In genomic region chr2:38828460-38828859, GRCh38 we compare ENCODE assay signal across 19 cellular contexts. TPM values are rescaled to one million over a fixed set of nuclear protein-coding genes. Genes with fewer than 3 reads are reported as not detected.
DNase-seq lines count a peak whose midpoint lies in the region; ATAC-seq, FAIRE-seq and TF ChIP-seq lines count a peak whose summit lies in the region.
"Had no signal": no experiment of that assay in that cellular context is flagged by ENCODE, and none has a peak within 500 bp of the region (broad histone marks: within the 10 kb centered on the region; RNA-seq: fewer than 3 reads in every experiment).

No MANE protein-coding gene starts in this region.

- H3K27me3 ChIP-seq in PC-3 (ENCODE audit: low read length), result no peaks in the 10 kb centered on the region
- H3K27me3 ChIP-seq in K562 (ENCODE audit: control insufficient read depth in 2 of 2, insufficient read depth in 2 of 2, low read length in 2 of 2), result no peaks in the 10 kb centered on the region
- no peaks in the 10 kb centered on the region for H3K27me3 ChIP-seq in Peyer's patch
- H3K27me3 ChIP-seq: BLaER1, SJCRH30 had no signal

- intact Hi-C loops in PC-3 (cut with micrococcal nuclease) (no loop called here), K562 (cut with micrococcal nuclease) (loop anchor here (5.0 kb wide), 1 partner anchor 104 kb away; no protein-coding TSS in a partner anchor)

- H3K27ac ChIP-seq in PC-3 (ENCODE audit: low read length) (0 out of 2 replicates have a peak overlapping the region, but pooled peaks have one; percentile 45), K562 (ENCODE audit: extremely low read depth, low read depth, low read length) (peak overlapping the region; percentile 87; the same call in 2 of the 3 replicates), Peyer's patch (no peak overlapping the region)
- H3K27ac ChIP-seq: BLaER1 had no signal

- no peaks in the 10 kb centered on the region for H3F3A ChIP-seq in PC-3 (ENCODE audit: low read length, unreplicated experiment)

- peaks cover 8% of the 10 kb centered on the region; the same call in 1 of the 2 replicates for H3K4me1 ChIP-seq in PC-3 (ENCODE audit: insufficient read depth, low read length)
- peaks cover 0 to 6% of the 10 kb centered on the region in 2 experiments; a peak in 2 of 5 replicates for H3K4me1 ChIP-seq in K562 (replicated peaks in 1 of 2; ENCODE audit: control insufficient read depth in 2 of 2, insufficient read depth in 2 of 2, low read length in 2 of 2)
- no peaks in the 10 kb centered on the region for H3K4me1 ChIP-seq in Peyer's patch
- H3K4me1 ChIP-seq: BLaER1 had no signal

- H3K4me2 ChIP-seq in PC-3 (ENCODE audit: low read length) (no peak overlapping the region), K562 (ENCODE audit: insufficient read depth, low read length) (no peak overlapping the region)
- H3K4me2 ChIP-seq: BLaER1 had no signal

- peaks cover 4% of the 10 kb centered on the region for H3K4me1 Mint-ChIP-seq in stimulated activated naive CD8-positive, alpha-beta T cell treated with anti-CD3 and anti-CD28 coated beads, Interleukin-15, Interleukin-2, amounts not matched to agents 100 ng/mL and 50 ng/mL, for 24 hours (ENCODE audit: low read depth)
- H3K4me1 Mint-ChIP-seq in type B pancreatic cell (ENCODE audit: unreplicated experiment), result peaks cover 4% of the 10 kb centered on the region
- H3K4me1 Mint-ChIP-seq in activated CD8-positive, alpha-beta memory T cell treated with anti-CD3 and anti-CD28 coated beads, Interleukin-2, amount 10 ng/mL, durations not matched to agents 7 days and 5 days, result peaks cover 4% of the 10 kb centered on the region

- no peaks in the 10 kb centered on the region for H3K9me1 ChIP-seq in K562 (ENCODE audit: control insufficient read depth, insufficient read depth, low read length)

- no peaks in the 10 kb centered on the region for H3K9me2 ChIP-seq in PC-3 (replicated peaks; ENCODE audit: low read length)

- TF ChIP-seq POLR2A in K562 (conservative IDR thresholded peaks at IDR 0.05) (no peak), Peyer's patch (IDR thresholded peaks at IDR 0.05) (no peak)

- no peak overlapping the region for H3K4me3 Mint-ChIP-seq in stimulated activated naive CD8-positive, alpha-beta T cell treated with anti-CD3 and anti-CD28 coated beads, Interleukin-15, Interleukin-2, amounts not matched to agents 100 ng/mL and 50 ng/mL, for 24 hours
- no peak overlapping the region for H3K4me3 Mint-ChIP-seq in type B pancreatic cell
- no peak overlapping the region for H3K4me3 Mint-ChIP-seq in activated CD8-positive, alpha-beta memory T cell treated with anti-CD3 and anti-CD28 coated beads, Interleukin-2, amount 10 ng/mL, durations not matched to agents 7 days and 5 days
- H3K4me3 Mint-ChIP-seq: CD4-positive, alpha-beta T cell had no signal

- POLR2A ChIA-PET in PC-3 (lab: Charles Lee; ENCODE audit: unreplicated experiment), result interaction anchor here (0.5 to 1.0 kb wide), 4 partner anchors 11 to 283 kb away, joined by 4 to 9 read pairs (median 4); no protein-coding TSS in a partner anchor
- POLR2A ChIA-PET in K562 (lab: Yijun Ruan, JAX), result interaction anchor here (0.9 to 3.2 kb wide), 6 partner anchors 10 to 81 kb away, joined by 3 to 28 read pairs (median 4); partner anchors contain the start of gene SRSF7

- TF ChIP-seq EP300 in K562 (IDR thresholded peaks at IDR 0.05; ENCODE audit: low read length), result no peak

- no peaks in the 10 kb centered on the region for H3K27me3 Mint-ChIP-seq in stimulated activated naive CD8-positive, alpha-beta T cell treated with anti-CD3 and anti-CD28 coated beads, Interleukin-15, Interleukin-2, amounts not matched to agents 100 ng/mL and 50 ng/mL, for 24 hours
- no peaks in the 10 kb centered on the region for H3K27me3 Mint-ChIP-seq in type B pancreatic cell
- no peaks in the 10 kb centered on the region for H3K27me3 Mint-ChIP-seq in activated CD8-positive, alpha-beta memory T cell treated with anti-CD3 and anti-CD28 coated beads, Interleukin-2, amount 10 ng/mL, durations not matched to agents 7 days and 5 days
- H3K27me3 Mint-ChIP-seq: CD4-positive, alpha-beta T cell had no signal

- H3K27ac Mint-ChIP-seq in stimulated activated naive CD8-positive, alpha-beta T cell treated with anti-CD3 and anti-CD28 coated beads, Interleukin-15, Interleukin-2, amounts not matched to agents 100 ng/mL and 50 ng/mL, for 24 hours, result peak overlapping the region; percentile 26
- H3K27ac Mint-ChIP-seq in type B pancreatic cell, result peak overlapping the region; percentile 97
- H3K27ac Mint-ChIP-seq in activated CD8-positive, alpha-beta memory T cell treated with anti-CD3 and anti-CD28 coated beads, Interleukin-2, amount 10 ng/mL, durations not matched to agents 7 days and 5 days, result no peak overlapping the region
- H3K27ac Mint-ChIP-seq: CD4-positive, alpha-beta T cell had no signal

- H2AFZ ChIP-seq in PC-3 (ENCODE audit: low read length), result no peak overlapping the region
- H2AFZ ChIP-seq in K562 (ENCODE audit: low read depth, low read length), result peak overlapping the region; percentile 92

- H3K79me2 ChIP-seq in PC-3 (ENCODE audit: low read length), result no peaks in the 10 kb centered on the region
- H3K79me2 ChIP-seq in K562 (ENCODE audit: control insufficient read depth, insufficient read depth, low read length), result no peaks in the 10 kb centered on the region

- in situ Hi-C loops in K562 (cut with MboI), result no loop called here

- H3K9me3 Mint-ChIP-seq in stimulated activated naive CD8-positive, alpha-beta T cell treated with anti-CD3 and anti-CD28 coated beads, Interleukin-15, Interleukin-2, amounts not matched to agents 100 ng/mL and 50 ng/mL, for 24 hours, result peaks cover 4% of the 10 kb centered on the region
- no peaks in the 10 kb centered on the region for H3K9me3 Mint-ChIP-seq in type B pancreatic cell
- no peaks in the 10 kb centered on the region for H3K9me3 Mint-ChIP-seq in activated CD8-positive, alpha-beta memory T cell treated with anti-CD3 and anti-CD28 coated beads, Interleukin-2, amount 10 ng/mL, durations not matched to agents 7 days and 5 days (ENCODE audit: low read depth)
- H3K9me3 Mint-ChIP-seq: CD4-positive, alpha-beta T cell had no signal

- no peak for FAIRE-seq in K562 (lab: Jason Lieb, UNC)
- FAIRE-seq: G401.6, RCC 7860 had no signal

- CTCF ChIA-PET in PC-3 (lab: Charles Lee), result no interaction called here
- CTCF ChIA-PET in K562 (lab: Yijun Ruan, JAX; ENCODE audit: low intra/inter-chr PET ratio), result no interaction called here
- CTCF ChIA-PET in activated CD8-positive, alpha-beta memory T cell treated with anti-CD3 and anti-CD28 coated beads, Interleukin-2, amount 10 ng/mL, durations not matched to agents 7 days and 5 days (lab: Charles Lee), result interaction anchor here (1.3 kb wide), 1 partner anchor 247 kb away, joined by 3 read pairs; no protein-coding TSS in a partner anchor

- no peak for TF ChIP-seq CTCF in PC-3 (conservative IDR thresholded peaks at IDR 0.05; ENCODE audit: low read depth, low read length)
- TF ChIP-seq CTCF in K562 (IDR thresholded peaks at IDR 0.05 in 2 of 3, conservative IDR thresholded peaks at IDR 0.05 in 1 of 3; ENCODE audit: insufficient read depth in 2 of 3, low read depth in 1 of 3, low read length in 3 of 3), result no peak
- no peak for TF ChIP-seq CTCF in type B pancreatic cell (conservative IDR thresholded peaks at IDR 0.05)
- TF ChIP-seq CTCF in Peyer's patch (IDR thresholded peaks at IDR 0.05), result no peak

- H3K36me3 ChIP-seq in PC-3 (ENCODE audit: low read depth, low read length) (peaks cover 12% of the 10 kb centered on the region; the same call in 1 of the 2 replicates), K562 (ENCODE audit: control insufficient read depth, insufficient read depth, low read length) (peaks cover 27% of the 10 kb centered on the region; the same call in 2 of the 3 replicates), Peyer's patch (peaks cover 0 to 35% (median 0%) of the 10 kb centered on the region in 3 donors)

- H4K20me1 ChIP-seq in PC-3 (ENCODE audit: low read length), result no peaks in the 10 kb centered on the region
- no peaks in the 10 kb centered on the region for H4K20me1 ChIP-seq in K562 (replicated peaks; ENCODE audit: control insufficient read depth, insufficient read depth, low read length)
- H4K20me1 ChIP-seq: BLaER1 had no signal

- BruUV-seq in PC-3 (replicated peaks; lab: Mats Ljungman, UMichigan), result no TSS peak
- no TSS peak for BruUV-seq in K562 (replicated peaks; lab: Mats Ljungman, UMichigan)

- H3K4me3 ChIP-seq in PC-3 (ENCODE audit: low read length), result no peak overlapping the region
- H3K4me3 ChIP-seq in K562, result no peak overlapping the region
- H3K4me3 ChIP-seq in Peyer's patch, result no peak overlapping the region
- H3K4me3 ChIP-seq: BLaER1, HAP-1, SJCRH30 had no signal

- no peak for ATAC-seq in stimulated activated naive CD8-positive, alpha-beta T cell treated with anti-CD3 and anti-CD28 coated beads, Interleukin-15, Interleukin-2, amounts not matched to agents 100 U/mL and 50 U/mL, for 24 hours
- no peak for ATAC-seq in PC-3
- ATAC-seq in K562, result no peak
- ATAC-seq in activated CD8-positive, alpha-beta memory T cell treated with anti-CD3 and anti-CD28 coated beads, Interleukin-2, amount 10 ng/mL, durations not matched to agents 7 days and 5 days, result no peak

- H3K9ac ChIP-seq in PC-3 (ENCODE audit: low read length) (no peak overlapping the region), K562 (ENCODE audit: insufficient read depth in 1 of 2, low read depth in 2 of 2, low read length in 2 of 2) (no peak overlapping the region; a peak in 1 of 4 replicates)
- H3K9ac ChIP-seq: BLaER1 had no signal

- H3K9me3 ChIP-seq in PC-3 (ENCODE audit: low read length) (no peaks in the 10 kb centered on the region), K562 (replicated peaks; ENCODE audit: control insufficient read depth, insufficient read depth, low read depth, low read length) (no peaks in the 10 kb centered on the region), Peyer's patch (no peaks in the 10 kb centered on the region)
- H3K9me3 ChIP-seq: BLaER1, HAP-1, SJCRH30 had no signal

- WGBS in K562 (ENCODE audit: insufficient coverage, low coverage, missing lambda C conversion rate), result 82% methylated on average over 4 of the region's 4 CpGs

- no peak for TF ChIP-seq RAD21 in K562 (CRISPR knock-in tag; conservative IDR thresholded peaks at IDR 0.05 in 1 of 2, IDR thresholded peaks at IDR 0.05 in 1 of 2)

- no peak for DNase-seq in stimulated activated naive CD8-positive, alpha-beta T cell treated with anti-CD3 and anti-CD28 coated beads, Interleukin-15, Interleukin-2, amounts not matched to agents 100 U/mL and 50 U/mL, for 24 hours
- DNase-seq in PC-3 (no peak), K562 (ENCODE audit: extremely low read depth in 1 of 4, low spot score in 3 of 4) (no peak), type B pancreatic cell (ENCODE audit: extremely low spot score, unreplicated experiment) (no peak), Peyer's patch (no peak), NOMO-1 treated with DMSO at 0.1 percent for 48 hours (lab: John Stamatoyannopoulos, UW; ENCODE audit: unreplicated experiment) (no peak)
- DNase-seq in activated CD8-positive, alpha-beta memory T cell treated with anti-CD3 and anti-CD28 coated beads, Interleukin-2, amount 10 ng/mL, durations not matched to agents 7 days and 5 days, result no peak
- DNase-seq: CD4-positive, alpha-beta T cell; GOT3; MM.1S; NCI-H2029 treated with DMSO at 0.1 percent for 48 hours; NCI-H2227 treated with DMSO at 0.1 percent for 48 hours; NCI-H526 treated with DMSO at 0.1 percent for 48 hours; SJCRH30 had no signal

- H3K36me3 Mint-ChIP-seq in stimulated activated naive CD8-positive, alpha-beta T cell treated with anti-CD3 and anti-CD28 coated beads, Interleukin-15, Interleukin-2, amounts not matched to agents 100 ng/mL and 50 ng/mL, for 24 hours (ENCODE audit: low read depth), result peaks cover 32% of the 10 kb centered on the region
- H3K36me3 Mint-ChIP-seq in type B pancreatic cell, result peaks cover 12% of the 10 kb centered on the region
- peaks cover 9% of the 10 kb centered on the region for H3K36me3 Mint-ChIP-seq in activated CD8-positive, alpha-beta memory T cell treated with anti-CD3 and anti-CD28 coated beads, Interleukin-2, amount 10 ng/mL, durations not matched to agents 7 days and 5 days

RNA-seq across cellular contexts. Expression of gene DHX57, which starts 47.3 kb away (rescaled TPM):
- total RNA-seq in PC-3 (2014; rRNA removed), result 16.6 and 17.5 TPM in 2 replicates
- 30.4 and 67.1 TPM in 2 replicates for total RNA-seq in K562 (2011; cell fraction: chromatin; rRNA removed; ENCODE audit: low replicate concordance)
- 13.2 and 20.3 TPM in 2 replicates for total RNA-seq in K562 (2011; cell fraction: nucleolus; rRNA removed)
- 27.6 and 28.2 TPM in 2 replicates for total RNA-seq in K562 (2011; cell fraction: nucleoplasm; rRNA removed)
- 15.1 and 15.8 TPM in 2 replicates for total RNA-seq in K562 (2014; rRNA removed)
- 20.8 and 22.1 TPM in 2 replicates for total RNA-seq in K562 (2014; rRNA removed; fragmentation: Illumina TruSeq; extraction: Trizol)
- 17.0 and 20.2 TPM in 2 replicates for total RNA-seq in K562 (2015; rRNA removed; fragmentation: Illumina TruSeq; extraction: Trizol)
- 18.4 and 20.1 TPM in 2 replicates for total RNA-seq in K562 (2021)
- polyA plus RNA-seq in K562 (2011; rRNA removed), result 15.9 and 23.6 TPM in 2 replicates
- polyA plus RNA-seq in K562 (2011; cell fraction: cytosol; rRNA removed), result 5.8 and 8.1 TPM in 2 replicates
- 13.0 and 13.4 TPM in 2 replicates for polyA plus RNA-seq in K562 (2011; cell fraction: nucleus; rRNA removed)
- 8.7 and 11.1 TPM in 2 replicates for polyA plus RNA-seq in K562 (2012)
- polyA plus RNA-seq in K562 (2014; fragmentation: Illumina TruSeq; extraction: Trizol), result 15.6 and 17.9 TPM in 2 replicates
- 10 to 100 TPM in 1 of 2 experiments, 1 to 10 TPM in 1; 7.4 to 10.2 TPM for polyA plus RNA-seq in K562 (2014; fragmentation: Nextera tagmentation; extraction: Ambion mirVana)
- 13.1 and 14.8 TPM in 2 replicates for polyA plus RNA-seq in K562 (2014; rRNA removed)
- 41.6 and 43.8 TPM in 2 replicates for polyA minus RNA-seq in K562 (2011; rRNA and poly(A)+ RNA removed)
- polyA minus RNA-seq in K562 (2011; cell fraction: cytosol; rRNA and poly(A)+ RNA removed), result 16.9 and 25.6 TPM in 2 replicates
- polyA minus RNA-seq in K562 (2011; cell fraction: nucleus; rRNA and poly(A)+ RNA removed), result 9.4 and 16.1 TPM in 2 replicates
- total RNA-seq in type B pancreatic cell (ENCODE audit: low replicate concordance), result 22.2 and 28.1 TPM in 2 replicates
- 10 to 100 TPM in 1 of 4 donors, 1 to 10 TPM in 3; 4.5 to 69.3 (median 7.3) TPM for total RNA-seq in Peyer's patch
- 10 to 100 TPM; 15.3 to 18.2 TPM for total RNA-seq in activated CD8-positive, alpha-beta memory T cell treated with anti-CD3 and anti-CD28 coated beads, Interleukin-2, amount 10 ng/mL, durations not matched to agents 7 days and 5 days

RNA-seq across cellular contexts. Expression of gene MORN2, which starts 47.3 kb away (rescaled TPM):
- 9.6 and 24.4 TPM in 2 replicates for total RNA-seq in PC-3 (2014; rRNA removed)
- 0.67 and 0.81 TPM in 2 replicates for total RNA-seq in K562 (2011; cell fraction: chromatin; rRNA removed; ENCODE audit: low replicate concordance)
- 1.2 and 2.2 TPM in 2 replicates for total RNA-seq in K562 (2011; cell fraction: nucleolus; rRNA removed)
- total RNA-seq in K562 (2011; cell fraction: nucleoplasm; rRNA removed), result 2.1 and 2.8 TPM in 2 replicates
- total RNA-seq in K562 (2014; rRNA removed), result 10.4 and 10.8 TPM in 2 replicates
- 20.8 and 21.1 TPM in 2 replicates for total RNA-seq in K562 (2014; rRNA removed; fragmentation: Illumina TruSeq; extraction: Trizol)
- 16.9 and 23.6 TPM in 2 replicates for total RNA-seq in K562 (2015; rRNA removed; fragmentation: Illumina TruSeq; extraction: Trizol)
- total RNA-seq in K562 (2021), result 10.2 and 10.4 TPM in 2 replicates
- 11.9 and 18.5 TPM in 2 replicates for polyA plus RNA-seq in K562 (2011; rRNA removed)
- polyA plus RNA-seq in K562 (2011; cell fraction: cytosol; rRNA removed), result 3.2 and 6.2 TPM in 2 replicates
- polyA plus RNA-seq in K562 (2011; cell fraction: nucleus; rRNA removed), result 1.7 and 3.2 TPM in 2 replicates
- polyA plus RNA-seq in K562 (2012), result 12.1 and 35.2 TPM in 2 replicates
- polyA plus RNA-seq in K562 (2014; fragmentation: Illumina TruSeq; extraction: Trizol), result 15.3 and 16.9 TPM in 2 replicates
- 10 to 100 TPM; 35.4 to 39.5 TPM for polyA plus RNA-seq in K562 (2014; fragmentation: Nextera tagmentation; extraction: Ambion mirVana)
- polyA plus RNA-seq in K562 (2014; rRNA removed), result 19.4 and 25.8 TPM in 2 replicates
- 9.4 and 10.2 TPM in 2 replicates for polyA minus RNA-seq in K562 (2011; rRNA and poly(A)+ RNA removed)
- polyA minus RNA-seq in K562 (2011; cell fraction: cytosol; rRNA and poly(A)+ RNA removed), result 3.2 TPM in 1 of 2 replicates, not detected in the other
- polyA minus RNA-seq in K562 (2011; cell fraction: nucleus; rRNA and poly(A)+ RNA removed), result 0.67 and 1.00 TPM in 2 replicates
- 14.3 and 19.7 TPM in 2 replicates for total RNA-seq in type B pancreatic cell (ENCODE audit: low replicate concordance)
- 10 to 100 TPM in 1 of 4 donors, 1 to 10 TPM in 3; 2.5 to 25.6 (median 6.2) TPM for total RNA-seq in Peyer's patch
- 1 to 10 TPM in 1 of 2 experiments, under 1 TPM in 1; 0.96 to 3.8 TPM for total RNA-seq in activated CD8-positive, alpha-beta memory T cell treated with anti-CD3 and anti-CD28 coated beads, Interleukin-2, amount 10 ng/mL, durations not matched to agents 7 days and 5 days

RNA-seq across cellular contexts. Expression of gene GEMIN6, which starts 50.5 kb away (rescaled TPM):
- total RNA-seq in PC-3 (2014; rRNA removed) (13.7 and 23.8 TPM in 2 replicates), K562 (2014; rRNA removed) (12.3 and 18.3 TPM in 2 replicates), K562 (2014; rRNA removed; fragmentation: Illumina TruSeq; extraction: Trizol) (31.6 and 32.4 TPM in 2 replicates), K562 (2015; rRNA removed; fragmentation: Illumina TruSeq; extraction: Trizol) (20.3 and 21.8 TPM in 2 replicates), K562 (2021) (15.9 and 19.3 TPM in 2 replicates), type B pancreatic cell (ENCODE audit: low replicate concordance) (16.2 and 19.9 TPM in 2 replicates), Peyer's patch (10 to 100 TPM in 1 of 4 donors, 1 to 10 TPM in 3; 3.9 to 12.4 (median 6.8) TPM)
- 5.5 and 7.4 TPM in 2 replicates for total RNA-seq in K562 (2011; cell fraction: chromatin; rRNA removed; ENCODE audit: low replicate concordance)
- total RNA-seq in K562 (2011; cell fraction: nucleolus; rRNA removed), result 3.2 TPM in 2 replicates
- 4.1 and 8.1 TPM in 2 replicates for total RNA-seq in K562 (2011; cell fraction: nucleoplasm; rRNA removed)
- polyA plus RNA-seq in K562 (2011; rRNA removed) (18.0 and 28.4 TPM in 2 replicates), K562 (2014; fragmentation: Illumina TruSeq; extraction: Trizol) (12.0 and 12.5 TPM in 2 replicates), K562 (2014; fragmentation: Nextera tagmentation; extraction: Ambion mirVana) (10 to 100 TPM; 48.5 to 58.6 TPM), K562 (2014; rRNA removed) (14.5 and 17.4 TPM in 2 replicates)
- 6.1 and 10.2 TPM in 2 replicates for polyA plus RNA-seq in K562 (2011; cell fraction: cytosol; rRNA removed)
- 3.8 and 6.4 TPM in 2 replicates for polyA plus RNA-seq in K562 (2011; cell fraction: nucleus; rRNA removed)
- 6.1 and 13.3 TPM in 2 replicates for polyA plus RNA-seq in K562 (2012)
- polyA minus RNA-seq in K562 (2011; rRNA and poly(A)+ RNA removed), result 9.7 and 11.4 TPM in 2 replicates
- 4.4 and 6.8 TPM in 2 replicates for polyA minus RNA-seq in K562 (2011; cell fraction: cytosol; rRNA and poly(A)+ RNA removed)
- 0.81 and 2.4 TPM in 2 replicates for polyA minus RNA-seq in K562 (2011; cell fraction: nucleus; rRNA and poly(A)+ RNA removed)
- 10 to 100 TPM; 17.8 to 30.8 TPM for total RNA-seq in activated CD8-positive, alpha-beta memory T cell treated with anti-CD3 and anti-CD28 coated beads, Interleukin-2, amount 10 ng/mL, durations not matched to agents 7 days and 5 days

Comparison
In these comparisons a context has a peak if more than half of its experiments do, and no peak if none do; other contexts are left out.
1. H3K27ac ChIP-seq: peak in PC-3 (single experiment) and K562 (single experiment); none in Peyer's patch (0 of 4).